8 cellular contexts compared by ENCODE assay signal in genomic region chr22:46116491-46116958, GRCh38. TPM values are rescaled to one million over a fixed set of nuclear protein-coding genes. Genes with fewer than 3 reads are reported as not detected.
DNase-seq lines count a peak whose midpoint lies in the region; ATAC-seq and TF ChIP-seq lines count a peak whose summit lies in the region.

No MANE protein-coding gene starts in this region.

- peak overlapping the region; percentile 58 for H3K27ac ChIP-seq in RWPE2 (ENCODE audit: poor library complexity, severe bottlenecking)
- no peak overlapping the region for H3K27ac ChIP-seq in neuronal stem cell (replicated peaks; ENCODE audit: low read length)

- peaks cover 2% of the 10 kb centered on the region for H3K79me1 ChIP-seq in neuronal stem cell (ENCODE audit: low read depth, low read length)

- no peak overlapping the region for H3K4ac ChIP-seq in neuronal stem cell (ENCODE audit: low read length)

- no peak overlapping the region for H3K4me3 ChIP-seq in RWPE2 (ENCODE audit: severe bottlenecking)
- H3K4me3 ChIP-seq in neuronal stem cell (ENCODE audit: low read length in 2 of 2): no peak overlapping the region

- no peak overlapping the region for H3K14ac ChIP-seq in neuronal stem cell (ENCODE audit: low read length)

- TF ChIP-seq CTCF in RWPE2 (IDR thresholded peaks at IDR 0.05; ENCODE audit: poor library complexity, severe bottlenecking): peak; percentile 96

- ATAC-seq in RWPE2 (ENCODE audit: low read depth) (peak; percentile 52), HG02981 (IDR thresholded peaks at IDR 0.05; ENCODE audit: unreplicated experiment) (no peak)
- peak; percentile 75 for ATAC-seq in stimulated activated naive CD8-positive, alpha-beta T cell treated with anti-CD3 and anti-CD28 coated beads, Interleukin-15, Interleukin-2, amounts not matched to agents 100 U/mL and 50 U/mL, for 24 hours

- no CpG with 5 or more reads among the region's 28 CpGs for WGBS in neuronal stem cell (ENCODE audit: extremely low coverage in 2 of 2, insufficient read length in 2 of 2, insufficient replicate concordance in 1 of 2), 2 donors

- H2AFZ ChIP-seq in neuronal stem cell (ENCODE audit: low read length): peak overlapping the region; percentile 70

- H3K27me3 ChIP-seq in RWPE2 (ENCODE audit: insufficient read depth, poor library complexity, severe bottlenecking) (no peaks in the 10 kb centered on the region), neuronal stem cell (ENCODE audit: control insufficient read depth in 3 of 3, insufficient read depth in 3 of 3, low read depth in 1 of 3, low read length in 3 of 3) (peaks cover 0 to 78% (median 6%) of the 10 kb centered on the region in 3 experiments)

- H4K91ac ChIP-seq in neuronal stem cell (ENCODE audit: low read depth, low read length, poor library complexity): no peak overlapping the region

- H3K18ac ChIP-seq in neuronal stem cell (ENCODE audit: low read length): peak overlapping the region; percentile 85

- no peaks in the 10 kb centered on the region for H3K4me1 ChIP-seq in RWPE2 (ENCODE audit: insufficient read depth, poor library complexity, severe bottlenecking)
- peaks cover 7 to 8% of the 10 kb centered on the region in 2 donors for H3K4me1 ChIP-seq in neuronal stem cell (ENCODE audit: control insufficient read depth in 2 of 2, insufficient read depth in 1 of 2, low read depth in 1 of 2, low read length in 2 of 2)

- H3K9me3 ChIP-seq in RWPE2 (ENCODE audit: severe bottlenecking) (no peaks in the 10 kb centered on the region), neuronal stem cell (replicated peaks in 1 of 2; ENCODE audit: control insufficient read depth in 2 of 2, insufficient read depth in 1 of 2, low read depth in 1 of 2, low read length in 2 of 2) (no peaks in the 10 kb centered on the region)

- no peak overlapping the region for H2AK5ac ChIP-seq in neuronal stem cell (ENCODE audit: low read depth, low read length)

- H4K8ac ChIP-seq in neuronal stem cell (ENCODE audit: low read depth, low read length): no peak overlapping the region

- no peak overlapping the region for H2BK15ac ChIP-seq in neuronal stem cell (ENCODE audit: low read length)

- H3K23ac ChIP-seq in neuronal stem cell (ENCODE audit: low read depth, low read length, poor library complexity): no peak overlapping the region

- no peak overlapping the region for H2BK120ac ChIP-seq in neuronal stem cell (ENCODE audit: low read depth, low read length)

- H2BK5ac ChIP-seq in neuronal stem cell (ENCODE audit: low read length): no peak overlapping the region

- in situ Hi-C loops in G401 (cut with HindIII; ENCODE audit: low sequenced_read_pairs): no loop called here

- no peak overlapping the region for H3K4me2 ChIP-seq in neuronal stem cell (ENCODE audit: insufficient read depth, low read length, poor library complexity, severe bottlenecking)

- DNase-seq in G401 (ENCODE audit: low spot score) (peak; percentile 90), HT-29 (ENCODE audit: low spot score) (peak; percentile 81), RWPE2 (ENCODE audit: low spot score) (peak; percentile 90), fibroblast of the conjunctiva (ENCODE audit: low read depth) (peak; percentile 73), neuronal stem cell (ENCODE audit: low spot score) (peak; percentile 81)
- DNase-seq in activated effector memory CD4-positive, alpha-beta T cell treated with Interleukin-2 at 50 U/mL for 16 hours: peak; percentile 72
- peak; percentile 90 for DNase-seq in stimulated activated naive CD8-positive, alpha-beta T cell treated with anti-CD3 and anti-CD28 coated beads, Interleukin-15, Interleukin-2, amounts not matched to agents 100 U/mL and 50 U/mL, for 24 hours

- no peak overlapping the region for H3K9ac ChIP-seq in neuronal stem cell (ENCODE audit: low read depth, low read length, poor library complexity)

- H3K36me3 ChIP-seq in RWPE2 (ENCODE audit: low read depth) (peaks cover 20% of the 10 kb centered on the region), neuronal stem cell (replicated peaks in 1 of 2; ENCODE audit: control insufficient read depth in 2 of 2, insufficient read depth in 2 of 2, low read length in 2 of 2) (no peaks in the 10 kb centered on the region)

- H2BK12ac ChIP-seq in neuronal stem cell (ENCODE audit: low read length): no peak overlapping the region

RNA-seq across cellular contexts. Expression of gene PPARA, which starts 33.8 kb away (rescaled TPM):
- 1.7 and 3.2 TPM in 2 replicates for total RNA-seq in G401 (2014; rRNA removed; shearing (Covaris generic))
- total RNA-seq in HT-29 (2014; rRNA removed; shearing (Covaris generic)): 14.6 and 18.1 TPM in 2 replicates
- polyA plus RNA-seq in neuronal stem cell (2013, experiment 1 of 2): 4.4 TPM
- 4.3 TPM for polyA plus RNA-seq in neuronal stem cell (2013, experiment 2 of 2)
